Comparison of ENCODE assay signal across 10 cellular contexts in genomic region chr11:129973068-129973467, GRCh38. TPM values are rescaled to one million over a fixed set of nuclear protein-coding genes. Genes with fewer than 3 reads are reported as not detected.
DNase-seq lines count a peak whose midpoint lies in the region; ATAC-seq and TF ChIP-seq lines count a peak whose summit lies in the region.
"Had no signal": no experiment of that assay in that cellular context is flagged by ENCODE, and none has a peak within 500 bp of the region (broad histone marks: within the 10 kb centered on the region; RNA-seq: fewer than 3 reads in every experiment).

No MANE protein-coding gene starts in this region.

- POLR2A ChIA-PET in A673 (lab: Charles Lee; ENCODE audit: low non-redundant PET) = interaction anchor here (0.6 kb wide), 1 partner anchor 29 kb away, joined by 3 read pairs; the partner anchor contains the start of gene PRDM10
- POLR2A ChIA-PET in RWPE1 (lab: Yijun Ruan, JAX; ENCODE audit: low non-redundant PET) = no interaction called here

- H3K4me3 ChIP-seq in A673 (ENCODE audit: low read depth, low read length, poor library complexity, severe bottlenecking) = no peak overlapping the region

- H3K9me3 ChIP-seq in A673 (ENCODE audit: low read depth, low read length, poor library complexity, severe bottlenecking) = no peaks in the 10 kb centered on the region

- TF ChIP-seq CTCF in A673 (conservative IDR thresholded peaks at IDR 0.05; ENCODE audit: low read depth, low read length) (no peak), RWPE1 (conservative IDR thresholded peaks at IDR 0.05; ENCODE audit: low read depth) (no peak)

- DNase-seq in A673 (ENCODE audit: low spot score) (peak; percentile 22), OCI-M1 (lab: John Stamatoyannopoulos, UW) (peak; percentile 47), RWPE1 (ENCODE audit: low spot score) (no peak), NCI-H1105 (lab: John Stamatoyannopoulos, UW) (no peak), NCI-H2107 (lab: John Stamatoyannopoulos, UW) (no peak)
- DNase-seq: activated T-cell treated with anti-CD3 and anti-CD28 coated beads, Interleukin-2, amount 50 U/mL, for 72 hours; stimulated activated CD8-positive, alpha-beta memory T cell treated with anti-CD3 and anti-CD28 coated beads, Interleukin-4, amount 100 ng/mL, for 48 hours had no signal

- BruUV-seq in A673 (replicated peaks; lab: Mats Ljungman, UMichigan) = no TSS peak

- ATAC-seq in GM19438 (IDR thresholded peaks at IDR 0.05; ENCODE audit: low read depth, unreplicated experiment) (peak; percentile 80), HG03103 (IDR thresholded peaks at IDR 0.05; ENCODE audit: low read depth, unreplicated experiment) (peak; percentile 91), GM21360 (IDR thresholded peaks at IDR 0.05; ENCODE audit: unreplicated experiment) (no peak)
- ATAC-seq: activated T-cell treated with anti-CD3 and anti-CD28 coated beads, Interleukin-2, amount 50 U/mL, for 72 hours had no signal

- intact Hi-C loops in A673 (cut with micrococcal nuclease; ENCODE audit: unreplicated experiment) = no loop called here

- CTCF ChIA-PET in A673 (lab: Charles Lee) (no interaction called here), RWPE1 (lab: Yijun Ruan, JAX) (no interaction called here)

- no peaks in the 10 kb centered on the region for H3K4me1 ChIP-seq in A673 (ENCODE audit: insufficient read depth, low read length, poor library complexity, severe bottlenecking)

- no peaks in the 10 kb centered on the region for H3K36me3 ChIP-seq in A673 (ENCODE audit: insufficient read depth, low read length, poor library complexity, severe bottlenecking)

- no peaks in the 10 kb centered on the region for H3K27me3 ChIP-seq in A673 (replicated peaks; ENCODE audit: insufficient read depth, low read depth, low read length, poor library complexity)

- no peak overlapping the region for H3K27ac ChIP-seq in A673 (ENCODE audit: low read depth, low read length, poor library complexity, severe bottlenecking)
- no peak overlapping the region for H3K27ac ChIP-seq in RWPE1

RNA-seq across cellular contexts. Expression of gene PRDM10, which starts 29.6 kb away (rescaled TPM):
- total RNA-seq in A673 (2021) = 17.9 and 18.1 TPM in 2 replicates

Comparison
In these comparisons a context has a peak if more than half of its experiments do, and no peak if none do; other contexts are left out.
1. DNase-seq: peak in A673 (single experiment) and OCI-M1 (single experiment); none in RWPE1 (single experiment), NCI-H1105 (single experiment) and NCI-H2107 (single experiment).